11 cellular contexts compared by ENCODE assay signal in genomic region chr14:73531971-73532370, GRCh38. TPM values are rescaled to one million over a fixed set of nuclear protein-coding genes. Genes with fewer than 3 reads are reported as not detected.
DNase-seq lines count a peak whose midpoint lies in the region; ATAC-seq, FAIRE-seq and TF ChIP-seq lines count a peak whose summit lies in the region.
"Not testable (repeated sequence)": the region's sequence is repeated elsewhere in the genome, so short reads cannot be mapped to it uniquely, and the experiment has no call there.
"Had no signal": no experiment of that assay in that cellular context is flagged by ENCODE, and none has a peak within 500 bp of the region (broad histone marks: within the 10 kb centered on the region; RNA-seq: fewer than 3 reads in every experiment).

No MANE protein-coding gene starts in this region.

- TF ChIP-seq RAD21 in IMR-90 (IDR thresholded peaks at IDR 0.05; ENCODE audit: low read length); H1 (IDR thresholded peaks at IDR 0.05 in 1 of 2, conservative IDR thresholded peaks at IDR 0.05 in 1 of 2; ENCODE audit: low read depth in 2 of 2, low read length in 2 of 2): not testable (repeated sequence)

- H2BK15ac ChIP-seq in IMR-90 (ENCODE audit: low read depth, low read length); H1 (ENCODE audit: low read length): not testable (repeated sequence)

- H2AFZ ChIP-seq in IMR-90 (replicated peaks; ENCODE audit: low read length, poor library complexity); H1 (ENCODE audit: low read length): not testable (repeated sequence)

- POLR2A ChIA-PET in IMR-90 (lab: Charles Lee; ENCODE audit: unreplicated experiment) = not testable (repeated sequence)
- POLR2A ChIA-PET in H1 (lab: Charles Lee; ENCODE audit: partially characterized antibody) = interaction anchor here (0.9 to 3.0 kb wide), 2 partner anchors 10 to 41 kb away, joined by 3 to 8 read pairs; partner anchors contain the start of gene RIOX1

- not testable (repeated sequence) for H3K23ac ChIP-seq in IMR-90 (ENCODE audit: low read depth, low read length); H1 (ENCODE audit: insufficient read length)

- TF ChIP-seq EP300 in H1 (IDR thresholded peaks at IDR 0.05; ENCODE audit: borderline replicate concordance in 1 of 2, low read depth in 2 of 2, low read length in 2 of 2) = not testable (repeated sequence)

- not testable (repeated sequence) for H4K91ac ChIP-seq in IMR-90 (ENCODE audit: insufficient read depth, low read depth, low read length); H1 (replicated peaks; ENCODE audit: insufficient read length, low read length)

- not testable (repeated sequence) for H3K36me3 ChIP-seq in IMR-90 (ENCODE audit: control insufficient read depth, insufficient read depth, low read length); H1 (ENCODE audit: control insufficient read depth in 2 of 4, insufficient read depth in 4 of 4, low read length in 3 of 4)

- H2BK20ac ChIP-seq in IMR-90 (ENCODE audit: low read depth, low read length); H1 (ENCODE audit: low read length): not testable (repeated sequence)

- CTCF ChIA-PET in IMR-90 (lab: Yijun Ruan, JAX) = not testable (repeated sequence)
- CTCF ChIA-PET in H1 (lab: Charles Lee; ENCODE audit: partially characterized antibody) = interaction anchor here (9.2 kb wide), 1 partner anchor 23 kb away, joined by 72 read pairs; no protein-coding TSS in a partner anchor

- BruUV-seq in IMR-90 (replicated peaks; lab: Mats Ljungman, UMichigan) = not testable (repeated sequence)

- not testable (repeated sequence) for H3K4me2 ChIP-seq in IMR-90 (ENCODE audit: low read depth, low read length); H1 (ENCODE audit: insufficient read depth in 1 of 2, low read depth in 2 of 2, low read length in 2 of 2)

- in situ Hi-C loops in IMR-90 (cut with MboI; ENCODE audit: low sequenced_read_pairs) = not testable (repeated sequence)

- FAIRE-seq in D721Med (lab: Jason Lieb, UNC) = peak; percentile 79
- peak; percentile 80 for FAIRE-seq in GM12891 (lab: Jason Lieb, UNC)
- peak; percentile 74 for FAIRE-seq in H1 (lab: Jason Lieb, UNC)

- H3K27ac ChIP-seq in IMR-90 (ENCODE audit: insufficient read depth, low read length); H1 (ENCODE audit: low read depth, low read length): not testable (repeated sequence)

- ATAC-seq in IMR-90 (ENCODE audit: low read depth) = not testable (repeated sequence)

- H3K9me1 ChIP-seq in IMR-90 (ENCODE audit: insufficient read depth, low read length) = not testable (repeated sequence)

- no CpG with 5 or more reads among the region's 3 CpGs for WGBS in IMR-90 (ENCODE audit: extremely low coverage in 2 of 2, insufficient read length in 1 of 2), 2 experiments
- WGBS in H1 (ENCODE audit: extremely low coverage in 1 of 2, insufficient coverage in 1 of 2, insufficient read length in 1 of 2, insufficient replicate concordance in 2 of 2, low coverage in 1 of 2, low lambda C conversion rate in 2 of 2, missing lambda C conversion rate in 1 of 2), 2 experiments = 93% methylated on average over 3 of the region's 3 CpGs; no CpG with 5 or more reads in 1 of the 2 experiments

- not testable (repeated sequence) for DNase-seq in D721Med (ENCODE audit: insufficient read length, low spot score); GM12891 (ENCODE audit: insufficient read length, low spot score); H1 (ENCODE audit: low read depth in 1 of 2, low spot score in 2 of 2)
- DNase-seq in IMR-90 = peak; percentile 25
- DNase-seq in NCI-H2171 treated with DMSO at 0.1 percent for 48 hours (lab: John Stamatoyannopoulos, UW) = peak; percentile 68
- DNase-seq in NCI-H82 treated with DMSO at 0.1 percent for 48 hours (lab: John Stamatoyannopoulos, UW; ENCODE audit: unreplicated experiment) = peak; percentile 78
- peak; percentile 52 for DNase-seq in SK-N-DZ (ENCODE audit: low spot score)
- peak; percentile 25 for DNase-seq in myocyte (ENCODE audit: low read depth)

- dilution Hi-C loops in IMR-90 (cut with HindIII; ENCODE audit: low sequenced_read_pairs, unreplicated experiment) = not testable (repeated sequence)

- not testable (repeated sequence) for H3K79me1 ChIP-seq in IMR-90 (ENCODE audit: low read depth in 1 of 2, low read length in 2 of 2); H1 (ENCODE audit: low read depth, low read length)

- not testable (repeated sequence) for H2BK120ac ChIP-seq in IMR-90 (ENCODE audit: low read depth, low read length); H1 (replicated peaks; ENCODE audit: low read depth, low read length)

- TF ChIP-seq CTCF in D721Med (IDR thresholded peaks at IDR 0.05; ENCODE audit: insufficient read depth, missing control alignments); IMR-90 (conservative IDR thresholded peaks at IDR 0.05; ENCODE audit: low read depth, low read length); H1 (IDR thresholded peaks at IDR 0.05; ENCODE audit: control extremely low read depth in 1 of 3, insufficient read depth in 1 of 3, low read depth in 1 of 3, low read length in 3 of 3): not testable (repeated sequence)

- H3K14ac ChIP-seq in IMR-90 (replicated peaks; ENCODE audit: low read depth, low read length); H1 (ENCODE audit: insufficient read length): not testable (repeated sequence)

- H4K8ac ChIP-seq in IMR-90 (ENCODE audit: low read depth in 2 of 2, low read length in 2 of 2); H1 (ENCODE audit: extremely low read depth, insufficient read depth, low read length): not testable (repeated sequence)

- not testable (repeated sequence) for H2BK5ac ChIP-seq in IMR-90 (ENCODE audit: low read depth, low read length, poor library complexity, severe bottlenecking); H1 (ENCODE audit: low read depth, low read length)

- not testable (repeated sequence) for TF ChIP-seq POLR2A in GM12891 (IDR thresholded peaks at IDR 0.05; ENCODE audit: low read depth, low read length); IMR-90 (IDR thresholded peaks at IDR 0.05; ENCODE audit: low read depth, low read length); H1 (IDR thresholded peaks at IDR 0.05; ENCODE audit: control extremely low read depth in 1 of 2, low read depth in 2 of 2, low read length in 2 of 2)

- H3K9me3 ChIP-seq in IMR-90 (ENCODE audit: control insufficient read depth, insufficient read depth, low read length); H1 (ENCODE audit: insufficient read depth in 2 of 2, low read depth in 1 of 2, low read length in 1 of 2): not testable (repeated sequence)

- not testable (repeated sequence) for H3K4ac ChIP-seq in IMR-90 (ENCODE audit: low read depth, low read length); H1 (replicated peaks; ENCODE audit: insufficient read length, low read depth, low read length)

- H3K4me1 ChIP-seq in IMR-90 (ENCODE audit: control insufficient read depth, insufficient read depth, low read length); H1 (replicated peaks in 1 of 4; ENCODE audit: control insufficient read depth in 3 of 4, insufficient read depth in 4 of 4, low read length in 3 of 4): not testable (repeated sequence)

- H4K20me1 ChIP-seq in IMR-90 (ENCODE audit: insufficient read depth, low read length); H1 (replicated peaks in 1 of 2; ENCODE audit: control insufficient read depth in 1 of 2, insufficient read depth in 2 of 2, low read length in 2 of 2): not testable (repeated sequence)

- not testable (repeated sequence) for H2BK12ac ChIP-seq in H1 (ENCODE audit: low read depth, low read length)

- not testable (repeated sequence) for H4K5ac ChIP-seq in IMR-90 (ENCODE audit: low read depth, low read length); H1 (ENCODE audit: insufficient read length, low read depth, low read length)

- not testable (repeated sequence) for H2AK9ac ChIP-seq in IMR-90 (replicated peaks; ENCODE audit: low read depth, low read length, poor library complexity)

- intact Hi-C loops in IMR-90 (cut with micrococcal nuclease) = not testable (repeated sequence)

- not testable (repeated sequence) for H3K9ac ChIP-seq in IMR-90 (ENCODE audit: low read depth, low read length); H1 (replicated peaks in 1 of 4; ENCODE audit: extremely low read depth in 1 of 4, low read depth in 3 of 4, low read length in 3 of 4)

- H2AK5ac ChIP-seq in IMR-90 (ENCODE audit: low read depth, low read length); H1 (ENCODE audit: low read depth, low read length): not testable (repeated sequence)

- H3K27me3 ChIP-seq in IMR-90 (ENCODE audit: control insufficient read depth, insufficient read depth, low read length); H1 (replicated peaks in 1 of 4; ENCODE audit: control insufficient read depth in 3 of 4, extremely low read depth in 1 of 4, insufficient read depth in 3 of 4, low read length in 3 of 4): not testable (repeated sequence)

- H3K23me2 ChIP-seq in H1 (ENCODE audit: low read depth, low read length) = not testable (repeated sequence)

- not testable (repeated sequence) for H3K79me2 ChIP-seq in H1 (ENCODE audit: control insufficient read depth in 1 of 2, insufficient read depth in 2 of 2, low read length in 2 of 2)

- H3K18ac ChIP-seq in IMR-90 (ENCODE audit: low read depth, low read length); H1 (ENCODE audit: extremely low read depth, low read length): not testable (repeated sequence)

- H3K4me3 ChIP-seq in IMR-90 (ENCODE audit: insufficient read depth, low read depth, low read length); H1 (ENCODE audit: extremely low read depth in 1 of 4, insufficient read depth in 2 of 4, low read depth in 3 of 4, low read length in 4 of 4): not testable (repeated sequence)

- not testable (repeated sequence) for H3K56ac ChIP-seq in IMR-90 (ENCODE audit: extremely low read depth, insufficient read depth, low read length); H1 (replicated peaks; ENCODE audit: insufficient read length, low read depth, low read length)

RNA-seq across cellular contexts. Expression of gene ACOT1, which starts 5.0 kb away (rescaled TPM):
- polyA plus RNA-seq in GM12891 (2012; ENCODE audit: low read depth, missing spikeins) = 0.68 TPM
- 5.2 and 5.6 TPM in 2 replicates for total RNA-seq in IMR-90 (2012; rRNA removed)
- polyA plus RNA-seq in IMR-90 (2012; rRNA removed) = 4.8 and 5.5 TPM in 2 replicates
- 4.5 and 5.3 TPM in 2 replicates for polyA plus RNA-seq in IMR-90 (2012; cell fraction: cytosol; rRNA removed)
- 4.3 and 7.6 TPM in 2 replicates for polyA plus RNA-seq in IMR-90 (2012; cell fraction: nucleus; rRNA removed; ENCODE audit: low replicate concordance)
- 10.9 and 12.1 TPM in 2 replicates for polyA plus RNA-seq in SK-N-DZ (2014; cell fraction: cytosol; rRNA removed)
- 6.1 and 6.9 TPM in 2 replicates for polyA plus RNA-seq in SK-N-DZ (2014; cell fraction: nucleus; rRNA removed)
- 1.5 and 1.9 TPM in 2 replicates for total RNA-seq in H1 (2021; fragmentation: NEBNext Ultra II Directional; extraction: Animal tissue kit (Norgen Biotek cat#: 25700))
- polyA plus RNA-seq in H1 (2011; rRNA removed) = 4.0 and 4.3 TPM in 2 replicates
- 4.0 TPM for polyA plus RNA-seq in H1 (2011; cell fraction: cytosol; rRNA removed)
- 2.5 TPM for polyA plus RNA-seq in H1 (2011; cell fraction: nucleus; rRNA removed)
- 1.4 to 3.6 TPM (median 2.9 TPM) in 4 replicates for polyA plus RNA-seq in H1 (2012, experiment 1 of 2)
- 3.5 TPM for polyA plus RNA-seq in H1 (2012, experiment 2 of 2)
- 1.3 TPM for polyA plus RNA-seq in H1 (2013, experiment 1 of 2)
- polyA plus RNA-seq in H1 (2013, experiment 2 of 2) = 1.5 TPM
- polyA minus RNA-seq in H1 (2011; rRNA and poly(A)+ RNA removed) = 1.2 and 1.5 TPM in 2 replicates
- 1.6 TPM for polyA minus RNA-seq in H1 (2011; cell fraction: cytosol; rRNA and poly(A)+ RNA removed)
- polyA minus RNA-seq in H1 (2011; cell fraction: nucleus; rRNA and poly(A)+ RNA removed) = 2.2 TPM
- 27.9 and 38.1 TPM in 2 replicates for total RNA-seq in myocyte
- polyA plus RNA-seq in myocyte (2012) = 13.4 TPM

RNA-seq across cellular contexts. Expression of gene HEATR4, which starts 26.8 kb away (rescaled TPM):
- polyA plus RNA-seq in GM12891 (2012; ENCODE audit: low read depth, missing spikeins) = 0.12 TPM
- not detected in 2 replicates for total RNA-seq in IMR-90 (2012; rRNA removed)
- not detected in 2 replicates for polyA plus RNA-seq in IMR-90 (2012; rRNA removed)
- not detected in 2 replicates for polyA plus RNA-seq in IMR-90 (2012; cell fraction: cytosol; rRNA removed)
- 0.02 TPM in 1 of 2 replicates, not detected in the other for polyA plus RNA-seq in IMR-90 (2012; cell fraction: nucleus; rRNA removed; ENCODE audit: low replicate concordance)
- not detected in 2 replicates for polyA plus RNA-seq in SK-N-DZ (2014; cell fraction: cytosol; rRNA removed)
- polyA plus RNA-seq in SK-N-DZ (2014; cell fraction: nucleus; rRNA removed) = 0.12 and 0.25 TPM in 2 replicates
- 1.2 TPM in 2 replicates for total RNA-seq in H1 (2021; fragmentation: NEBNext Ultra II Directional; extraction: Animal tissue kit (Norgen Biotek cat#: 25700))
- 0.21 and 0.41 TPM in 2 replicates for polyA plus RNA-seq in H1 (2011; rRNA removed)
- 0.32 TPM for polyA plus RNA-seq in H1 (2011; cell fraction: cytosol; rRNA removed)
- 0.83 TPM for polyA plus RNA-seq in H1 (2011; cell fraction: nucleus; rRNA removed)
- 0.15 to 0.71 TPM (median 0.60 TPM) in 4 replicates for polyA plus RNA-seq in H1 (2012, experiment 1 of 2)
- not detected for polyA plus RNA-seq in H1 (2012, experiment 2 of 2)
- polyA plus RNA-seq in H1 (2013, experiment 1 of 2) = 0.91 TPM
- polyA plus RNA-seq in H1 (2013, experiment 2 of 2) = 0.55 TPM
- 0.82 and 1.6 TPM in 2 replicates for polyA minus RNA-seq in H1 (2011; rRNA and poly(A)+ RNA removed)
- 1.2 TPM for polyA minus RNA-seq in H1 (2011; cell fraction: cytosol; rRNA and poly(A)+ RNA removed)
- polyA minus RNA-seq in H1 (2011; cell fraction: nucleus; rRNA and poly(A)+ RNA removed) = 1.3 TPM
- total RNA-seq in myocyte = 0.05 and 0.08 TPM in 2 replicates
- polyA plus RNA-seq in myocyte (2012) = 0.37 TPM
- total RNA-seq: CD4-positive, alpha-beta T cell had no signal
- polyA plus RNA-seq: BJ, HepG2 had no signal

RNA-seq across cellular contexts. Expression of gene ACOT2, which starts 37.0 kb away (rescaled TPM):
- polyA plus RNA-seq in GM12891 (2012; ENCODE audit: low read depth, missing spikeins) = 21.4 TPM
- total RNA-seq in IMR-90 (2012; rRNA removed) (19.7 and 24.7 TPM in 2 replicates), myocyte (102 and 111 TPM in 2 replicates)
- polyA plus RNA-seq in IMR-90 (2012; rRNA removed) (33.1 and 34.9 TPM in 2 replicates), H1 (2011; rRNA removed) (5.2 and 5.9 TPM in 2 replicates)
- polyA plus RNA-seq in IMR-90 (2012; cell fraction: cytosol; rRNA removed) = 40.0 and 49.8 TPM in 2 replicates
- polyA plus RNA-seq in IMR-90 (2012; cell fraction: nucleus; rRNA removed; ENCODE audit: low replicate concordance) = 26.4 and 34.4 TPM in 2 replicates
- 25.1 and 29.5 TPM in 2 replicates for polyA plus RNA-seq in SK-N-DZ (2014; cell fraction: cytosol; rRNA removed)
- polyA plus RNA-seq in SK-N-DZ (2014; cell fraction: nucleus; rRNA removed) = 13.4 and 14.0 TPM in 2 replicates
- total RNA-seq in H1 (2021; fragmentation: NEBNext Ultra II Directional; extraction: Animal tissue kit (Norgen Biotek cat#: 25700)) = 5.8 and 7.2 TPM in 2 replicates
- polyA plus RNA-seq in H1 (2011; cell fraction: cytosol; rRNA removed) = 5.0 TPM
- 5.9 TPM for polyA plus RNA-seq in H1 (2011; cell fraction: nucleus; rRNA removed)
- 2.9 to 6.1 TPM (median 4.6 TPM) in 4 replicates for polyA plus RNA-seq in H1 (2012, experiment 1 of 2)
- 5.0 TPM for polyA plus RNA-seq in H1 (2012, experiment 2 of 2)
- 4.7 TPM for polyA plus RNA-seq in H1 (2013, experiment 1 of 2)
- 4.1 TPM for polyA plus RNA-seq in H1 (2013, experiment 2 of 2)
- 1.1 and 1.7 TPM in 2 replicates for polyA minus RNA-seq in H1 (2011; rRNA and poly(A)+ RNA removed)
- 0.88 TPM for polyA minus RNA-seq in H1 (2011; cell fraction: cytosol; rRNA and poly(A)+ RNA removed)
- polyA minus RNA-seq in H1 (2011; cell fraction: nucleus; rRNA and poly(A)+ RNA removed) = 2.2 TPM
- 60.1 TPM for polyA plus RNA-seq in myocyte (2012)

RNA-seq across cellular contexts. Expression of gene RIOX1, which starts 41.2 kb away (rescaled TPM):
- polyA plus RNA-seq in GM12891 (2012; ENCODE audit: low read depth, missing spikeins) = 14.3 TPM
- total RNA-seq in IMR-90 (2012; rRNA removed) (11.7 and 12.9 TPM in 2 replicates), myocyte (12.1 and 17.1 TPM in 2 replicates)
- polyA plus RNA-seq in IMR-90 (2012; rRNA removed) (9.5 and 10.1 TPM in 2 replicates), H1 (2011; rRNA removed) (27.2 and 36.3 TPM in 2 replicates)
- polyA plus RNA-seq in IMR-90 (2012; cell fraction: cytosol; rRNA removed) = 8.1 and 13.4 TPM in 2 replicates
- 2.8 and 6.0 TPM in 2 replicates for polyA plus RNA-seq in IMR-90 (2012; cell fraction: nucleus; rRNA removed; ENCODE audit: low replicate concordance)
- polyA plus RNA-seq in SK-N-DZ (2014; cell fraction: cytosol; rRNA removed) = 15.9 and 18.1 TPM in 2 replicates
- polyA plus RNA-seq in SK-N-DZ (2014; cell fraction: nucleus; rRNA removed) = 10.0 and 10.9 TPM in 2 replicates
- total RNA-seq in H1 (2021; fragmentation: NEBNext Ultra II Directional; extraction: Animal tissue kit (Norgen Biotek cat#: 25700)) = 31.6 and 34.4 TPM in 2 replicates
- 27.5 TPM for polyA plus RNA-seq in H1 (2011; cell fraction: cytosol; rRNA removed)
- 28.0 TPM for polyA plus RNA-seq in H1 (2011; cell fraction: nucleus; rRNA removed)
- polyA plus RNA-seq in H1 (2012, experiment 1 of 2) = 24.3 to 27.5 TPM (median 25.4 TPM) in 4 replicates
- 24.0 TPM for polyA plus RNA-seq in H1 (2012, experiment 2 of 2)
- polyA plus RNA-seq in H1 (2013, experiment 1 of 2) = 16.0 TPM
- 16.0 TPM for polyA plus RNA-seq in H1 (2013, experiment 2 of 2)
- polyA minus RNA-seq in H1 (2011; rRNA and poly(A)+ RNA removed) = 21.3 and 24.6 TPM in 2 replicates
- polyA minus RNA-seq in H1 (2011; cell fraction: cytosol; rRNA and poly(A)+ RNA removed) = 29.1 TPM
- polyA minus RNA-seq in H1 (2011; cell fraction: nucleus; rRNA and poly(A)+ RNA removed) = 26.9 TPM
- 9.2 TPM for polyA plus RNA-seq in myocyte (2012)

RNA-seq across cellular contexts. Expression of gene ACOT4, which starts 59.7 kb away (rescaled TPM):
- 0.35 TPM for polyA plus RNA-seq in GM12891 (2012; ENCODE audit: low read depth, missing spikeins)
- total RNA-seq in IMR-90 (2012; rRNA removed) (0.28 and 0.54 TPM in 2 replicates), myocyte (0.05 and 0.13 TPM in 2 replicates)
- polyA plus RNA-seq in IMR-90 (2012; rRNA removed) (0.22 and 0.34 TPM in 2 replicates), H1 (2011; rRNA removed) (1.1 and 1.2 TPM in 2 replicates)
- polyA plus RNA-seq in IMR-90 (2012; cell fraction: cytosol; rRNA removed) = 0.25 and 0.31 TPM in 2 replicates
- polyA plus RNA-seq in IMR-90 (2012; cell fraction: nucleus; rRNA removed; ENCODE audit: low replicate concordance) = 0.05 and 0.08 TPM in 2 replicates
- 0.31 and 0.43 TPM in 2 replicates for polyA plus RNA-seq in SK-N-DZ (2014; cell fraction: cytosol; rRNA removed)
- 0.18 and 0.60 TPM in 2 replicates for polyA plus RNA-seq in SK-N-DZ (2014; cell fraction: nucleus; rRNA removed)
- 0.48 and 0.80 TPM in 2 replicates for total RNA-seq in H1 (2021; fragmentation: NEBNext Ultra II Directional; extraction: Animal tissue kit (Norgen Biotek cat#: 25700))
- polyA plus RNA-seq in H1 (2011; cell fraction: cytosol; rRNA removed) = 0.57 TPM
- polyA plus RNA-seq in H1 (2011; cell fraction: nucleus; rRNA removed) = 1.2 TPM
- polyA plus RNA-seq in H1 (2012, experiment 1 of 2) = 0.72 to 0.94 TPM (median 0.90 TPM) in 4 replicates
- 0.85 TPM for polyA plus RNA-seq in H1 (2012, experiment 2 of 2)
- 0.57 TPM for polyA plus RNA-seq in H1 (2013, experiment 1 of 2)
- polyA plus RNA-seq in H1 (2013, experiment 2 of 2) = 0.66 TPM
- polyA minus RNA-seq in H1 (2011; rRNA and poly(A)+ RNA removed) = 0.41 and 0.59 TPM in 2 replicates
- 1.4 TPM for polyA minus RNA-seq in H1 (2011; cell fraction: cytosol; rRNA and poly(A)+ RNA removed)
- polyA minus RNA-seq in H1 (2011; cell fraction: nucleus; rRNA and poly(A)+ RNA removed) = 0.80 TPM
- polyA plus RNA-seq in myocyte (2012) = 0.34 TPM
